ENCODE assay signal across 18 cellular contexts in genomic region chr14:36514278-36515104, GRCh38. TPM values are rescaled to one million over a fixed set of nuclear protein-coding genes. Genes with fewer than 3 reads are reported as not detected.
DNase-seq lines count a peak whose midpoint lies in the region; ATAC-seq and TF ChIP-seq lines count a peak whose summit lies in the region.
"Had no signal": no experiment of that assay in that cellular context is flagged by ENCODE, and none has a peak within 500 bp of the region (broad histone marks: within the 10 kb centered on the region; RNA-seq: fewer than 3 reads in every experiment).

No MANE protein-coding gene starts in this region.

- H3K27ac Mint-ChIP-seq in WTC11 (no peak overlapping the region), nephron progenitor cell (no peak overlapping the region), immature natural killer cell (no peak overlapping the region)
- H3K27ac Mint-ChIP-seq in CD4-positive, alpha-beta memory T cell: no peak overlapping the region
- no peak overlapping the region for H3K27ac Mint-ChIP-seq in CD8-positive, alpha-beta T cell
- H3K27ac Mint-ChIP-seq: stimulated activated effector memory CD8-positive, alpha-beta T cell treated with anti-CD3 and anti-CD28 coated beads, Interleukin-12 subunit alpha, Interleukin-12 subunit beta, amount 100 ng/mL, for 72 hours had no signal

- DNase-seq in DMS153 treated with DMSO at 0.1 percent for 48 hours (lab: John Stamatoyannopoulos, UW; ENCODE audit: unreplicated experiment) (peak; percentile 78), H7 (peak; percentile 70), WTC11 (ENCODE audit: low spot score) (peak; percentile 49), nephron progenitor cell (peak; percentile 19), immature natural killer cell (no peak)
- DNase-seq in CD4-positive, alpha-beta memory T cell: no peak
- no peak for DNase-seq in CD8-positive, alpha-beta T cell
- DNase-seq: activated CD4-positive, alpha-beta T cell treated with anti-CD3 and anti-CD28 coated beads for 48 hours; activated T-cell treated with anti-CD3 and anti-CD28 coated beads, Interleukin-2, amount 50 U/mL, for 1 hour; AML-193; midbrain; NCI-H146; occipital lobe had no signal

- CTCF ChIA-PET in WTC11 (lab: Charles Lee): interaction anchor here (0.7 to 5.7 kb wide), 11 partner anchors 9 to 716 kb away, joined by 3 to 103 read pairs (median 4); no protein-coding TSS in a partner anchor
- CTCF ChIA-PET in CD4-positive, alpha-beta memory T cell (lab: Charles Lee; ENCODE audit: partially characterized antibody): no interaction called here
- CTCF ChIA-PET in CD8-positive, alpha-beta T cell (lab: Charles Lee): no interaction called here

- no peak for ATAC-seq in WTC11
- ATAC-seq in GM18868 (IDR thresholded peaks at IDR 0.05; ENCODE audit: unreplicated experiment): no peak
- no peak for ATAC-seq in CD8-positive, alpha-beta T cell
- ATAC-seq: stimulated activated effector memory CD8-positive, alpha-beta T cell treated with anti-CD3 and anti-CD28 coated beads, Interleukin-12 subunit alpha, Interleukin-12 subunit beta, amount 100 ng/mL, for 72 hours had no signal

- POLR2A ChIA-PET in WTC11 (lab: Charles Lee): no interaction called here
- POLR2A ChIA-PET in CD4-positive, alpha-beta memory T cell (lab: Charles Lee; ENCODE audit: partially characterized antibody): no interaction called here
- POLR2A ChIA-PET in CD8-positive, alpha-beta T cell (lab: Charles Lee): no interaction called here

- H3K4me3 Mint-ChIP-seq in WTC11: peak overlapping the region; percentile 38; the same call in 1 of the 2 replicates
- no peak overlapping the region for H3K4me3 Mint-ChIP-seq in nephron progenitor cell
- peak overlapping the region in 1 of 8 donors; percentile 24 for H3K4me3 Mint-ChIP-seq in CD4-positive, alpha-beta memory T cell
- H3K4me3 Mint-ChIP-seq in immature natural killer cell: no peak overlapping the region
- no peak overlapping the region for H3K4me3 Mint-ChIP-seq in CD8-positive, alpha-beta T cell
- H3K4me3 Mint-ChIP-seq: stimulated activated effector memory CD8-positive, alpha-beta T cell treated with anti-CD3 and anti-CD28 coated beads, Interleukin-12 subunit alpha, Interleukin-12 subunit beta, amount 100 ng/mL, for 72 hours had no signal

- H3K36me3 Mint-ChIP-seq in WTC11 (no peaks in the 10 kb centered on the region; the same call in 1 of the 2 replicates), nephron progenitor cell (ENCODE audit: low read depth) (no peaks in the 10 kb centered on the region), immature natural killer cell (peaks cover 0 to 6% (median 4%) of the 10 kb centered on the region in 3 donors)
- H3K36me3 Mint-ChIP-seq in CD4-positive, alpha-beta memory T cell: peaks cover 0 to 6% of the 10 kb centered on the region in 2 donors
- no peaks in the 10 kb centered on the region for H3K36me3 Mint-ChIP-seq in CD8-positive, alpha-beta T cell
- H3K36me3 Mint-ChIP-seq: stimulated activated effector memory CD8-positive, alpha-beta T cell treated with anti-CD3 and anti-CD28 coated beads, Interleukin-12 subunit alpha, Interleukin-12 subunit beta, amount 100 ng/mL, for 72 hours had no signal

- peaks cover 53% of the 10 kb centered on the region for H3K4me1 Mint-ChIP-seq in WTC11
- H3K4me1 Mint-ChIP-seq in nephron progenitor cell: peaks cover 22% of the 10 kb centered on the region
- peaks cover under 1 to 4% (median 3%) of the 10 kb centered on the region in 4 donors for H3K4me1 Mint-ChIP-seq in CD4-positive, alpha-beta memory T cell
- peaks cover 0 to 2% of the 10 kb centered on the region in 2 donors for H3K4me1 Mint-ChIP-seq in immature natural killer cell
- H3K4me1 Mint-ChIP-seq in CD8-positive, alpha-beta T cell (ENCODE audit: low read depth): peaks cover 4% of the 10 kb centered on the region

- no peak overlapping the region for H3K4me3 ChIP-seq in H7 (ENCODE audit: insufficient read depth, low read depth, low read length)
- no peak overlapping the region for H3K4me3 ChIP-seq in CD4-positive, alpha-beta memory T cell (ENCODE audit: low read length in 2 of 2)
- no peak overlapping the region for H3K4me3 ChIP-seq in CD8-positive, alpha-beta T cell (ENCODE audit: low read depth, low read length)

- H3K9me3 Mint-ChIP-seq in WTC11 (no peaks in the 10 kb centered on the region), nephron progenitor cell (no peaks in the 10 kb centered on the region), immature natural killer cell (peaks cover 2 to 43% (median 11%) of the 10 kb centered on the region in 6 donors)
- peaks cover 0 to 6% (median 3%) of the 10 kb centered on the region in 8 donors for H3K9me3 Mint-ChIP-seq in CD4-positive, alpha-beta memory T cell
- H3K9me3 Mint-ChIP-seq in CD8-positive, alpha-beta T cell: no peaks in the 10 kb centered on the region

- H3K27me3 ChIP-seq in H7 (ENCODE audit: control insufficient read depth, insufficient read depth, low read length): peaks cover 100% of the 10 kb centered on the region
- H3K27me3 ChIP-seq in CD4-positive, alpha-beta memory T cell (ENCODE audit: insufficient read depth, low read length): peaks cover 26% of the 10 kb centered on the region
- H3K27me3 ChIP-seq in CD8-positive, alpha-beta T cell (ENCODE audit: insufficient read depth, low read length): peaks cover 13% of the 10 kb centered on the region

- TF ChIP-seq CTCF in WTC11 (IDR thresholded peaks at IDR 0.05): no peak
- TF ChIP-seq CTCF in nephron progenitor cell (IDR thresholded peaks at IDR 0.05): no peak
- TF ChIP-seq CTCF in CD8-positive, alpha-beta T cell (IDR thresholded peaks at IDR 0.05): no peak

- H3K27ac ChIP-seq in CD4-positive, alpha-beta memory T cell (ENCODE audit: low read depth, low read length): no peak overlapping the region
- no peak overlapping the region for H3K27ac ChIP-seq in CD8-positive, alpha-beta T cell (ENCODE audit: low read depth, low read length)

- peaks cover 97% of the 10 kb centered on the region for H3K27me3 Mint-ChIP-seq in WTC11 (ENCODE audit: low read depth)
- peaks cover 97% of the 10 kb centered on the region for H3K27me3 Mint-ChIP-seq in nephron progenitor cell (ENCODE audit: low read depth, poor library complexity)
- H3K27me3 Mint-ChIP-seq in CD4-positive, alpha-beta memory T cell: peaks cover 54 to 61% of the 10 kb centered on the region in 2 donors
- H3K27me3 Mint-ChIP-seq in immature natural killer cell (ENCODE audit: low read depth in 3 of 3): peaks cover 35 to 53% (median 37%) of the 10 kb centered on the region in 3 donors
- H3K27me3 Mint-ChIP-seq in CD8-positive, alpha-beta T cell (ENCODE audit: low read depth): peaks cover 68% of the 10 kb centered on the region

- H3K36me3 ChIP-seq in H7 (replicated peaks; ENCODE audit: control insufficient read depth, insufficient read depth, low read length): no peaks in the 10 kb centered on the region
- no peaks in the 10 kb centered on the region for H3K36me3 ChIP-seq in CD4-positive, alpha-beta memory T cell (ENCODE audit: insufficient read depth, low read length)
- no peaks in the 10 kb centered on the region for H3K36me3 ChIP-seq in CD8-positive, alpha-beta T cell (ENCODE audit: insufficient read depth, low read length)

- no peaks in the 10 kb centered on the region for H3K9me3 ChIP-seq in CD4-positive, alpha-beta memory T cell (ENCODE audit: control insufficient read depth in 1 of 2, low read length in 2 of 2)
- H3K9me3 ChIP-seq in CD8-positive, alpha-beta T cell (ENCODE audit: low read length): no peaks in the 10 kb centered on the region

- H3K4me1 ChIP-seq in CD4-positive, alpha-beta memory T cell (ENCODE audit: insufficient read depth, low read length): peaks cover 2% of the 10 kb centered on the region
- no peaks in the 10 kb centered on the region for H3K4me1 ChIP-seq in CD8-positive, alpha-beta T cell (ENCODE audit: insufficient read depth, low read length)

- intact Hi-C loops in CD4-positive, alpha-beta memory T cell (cut with micrococcal nuclease): no loop called here
- intact Hi-C loops in CD8-positive, alpha-beta T cell (cut with DNase I, micrococcal nuclease): no loop called here

TF ChIP-seq in WTC11, 78 proteins besides CTCF, POLR2A, EP300 and RAD21 (continues in another document):
- TF ChIP-seq TEAD1 (CRISPR knock-in tag; IDR thresholded peaks at IDR 0.05) (no peak), NR1H2 (CRISPR knock-in tag; IDR thresholded peaks at IDR 0.05) (no peak), ATF1 (CRISPR knock-in tag; IDR thresholded peaks at IDR 0.05) (no peak), MXD4 (CRISPR knock-in tag; IDR thresholded peaks at IDR 0.05; ENCODE audit: borderline replicate concordance) (no peak), ZBTB21 (CRISPR knock-in tag; IDR thresholded peaks at IDR 0.05; ENCODE audit: borderline replicate concordance) (no peak), TCF7 (CRISPR knock-in tag; IDR thresholded peaks at IDR 0.05; ENCODE audit: low read depth) (no peak), NFYB (CRISPR knock-in tag; conservative IDR thresholded peaks at IDR 0.05; ENCODE audit: low read depth) (no peak), IRF2 (CRISPR knock-in tag; IDR thresholded peaks at IDR 0.05; ENCODE audit: borderline replicate concordance, low read depth) (no peak), ZNF425 (CRISPR knock-in tag; conservative IDR thresholded peaks at IDR 0.05) (no peak)

RNA-seq across cellular contexts. Expression of gene NKX2-1, which starts 5.5 kb away (rescaled TPM):
- total RNA-seq in H7 (2014; rRNA removed; shearing (Covaris generic)): 0.78 and 1.7 TPM in 2 replicates
- 0.16 to 0.18 TPM in 2 of 3 replicates, not detected in the other for total RNA-seq in WTC11 (2021)
- not detected for total RNA-seq in CD4-positive, alpha-beta memory T cell
- not detected for polyA plus RNA-seq in CD4-positive, alpha-beta memory T cell
- not detected for polyA plus RNA-seq in immature natural killer cell
- not detected for total RNA-seq in CD8-positive, alpha-beta T cell
- total RNA-seq: skeletal muscle tissue; T-helper 2 cell treated with Interferon-gamma antibody and Interleukin-4, amounts not matched to agents 100 ng/mL and 5 ng/mL, for 36 hours; ureter had no signal

Comparison
In these comparisons a context has a peak if more than half of its experiments do, and no peak if none do; other contexts are left out.
1. DNase-seq: peak in DMS153 treated with DMSO at 0.1 percent for 48 hours (single experiment), H7 (single experiment), WTC11 (single experiment) and nephron progenitor cell (single experiment); none in CD4-positive, alpha-beta memory T cell (0 of 5), immature natural killer cell (0 of 3) and CD8-positive, alpha-beta T cell (0 of 7).